ENCODE assay signal across 18 cellular contexts in the genomic region with DNA sequence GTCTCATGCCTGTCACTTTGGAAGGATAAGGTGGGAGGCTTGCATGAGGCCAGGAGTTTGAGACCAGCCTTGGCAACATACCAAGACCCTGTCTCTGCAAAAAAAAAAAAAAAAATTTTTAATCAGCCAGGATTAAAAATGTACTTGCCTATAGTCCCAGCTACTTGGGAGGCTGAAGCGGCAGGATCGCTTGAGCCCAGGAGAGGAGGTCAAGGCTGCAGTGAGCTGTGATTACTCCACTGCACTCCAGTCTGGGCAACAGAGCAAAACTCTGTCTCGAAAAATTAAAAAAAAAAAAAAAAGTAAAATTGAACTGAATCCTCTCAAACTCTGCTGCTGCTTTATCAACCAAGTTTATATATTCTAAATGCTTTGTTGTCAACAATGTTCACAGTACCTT.
"Had no signal": no experiment of that assay in that cellular context is flagged by ENCODE, and none has a peak within 500 bp of the region (broad histone marks: within the 10 kb centered on the region; RNA-seq: fewer than 3 reads in every experiment).

No MANE protein-coding gene starts in this region.

- H3K4me2 ChIP-seq: hepatocyte had no signal

- DNase-seq: dermis blood vessel endothelial cell; dorsolateral prefrontal cortex; effector CD4-positive, alpha-beta T cell; effector memory CD4-positive, alpha-beta T cell; foreskin keratinocyte; heart left ventricle; hypothalamus; immature natural killer cell; left cardiac atrium; left lung; left ventricle myocardium superior; lower lobe of right lung; mesenchymal stem cell; midbrain had no signal

- H3K4me3 Mint-ChIP-seq: immature natural killer cell had no signal

- H2AFZ ChIP-seq: hepatocyte had no signal

- H3K4me1 ChIP-seq: heart left ventricle, left lung, lower lobe of right lung had no signal

- H3K27ac Mint-ChIP-seq: immature natural killer cell had no signal

- H3K27ac ChIP-seq: coronary artery, dorsolateral prefrontal cortex, esophagus muscularis mucosa, foreskin keratinocyte, gastroesophageal sphincter, heart left ventricle, hepatocyte, left lung, lower lobe of right lung had no signal

- H3K79me2 ChIP-seq: hepatocyte had no signal

- H3K4me3 ChIP-seq: coronary artery, dorsolateral prefrontal cortex, esophagus muscularis mucosa, gastroesophageal sphincter, heart left ventricle, hepatocyte, left lung, lower lobe of right lung had no signal

- H3K4me1 Mint-ChIP-seq: immature natural killer cell had no signal

- ATAC-seq: foreskin keratinocyte, gastroesophageal sphincter, heart left ventricle, left cardiac atrium, left ventricle myocardium superior, lower lobe of right lung had no signal

- H3K9me3 Mint-ChIP-seq: immature natural killer cell had no signal

- H3K9me3 ChIP-seq: esophagus muscularis mucosa, gastroesophageal sphincter, heart left ventricle, left lung, lower lobe of right lung had no signal

- H3K27me3 ChIP-seq: dorsolateral prefrontal cortex, esophagus muscularis mucosa, foreskin keratinocyte, gastroesophageal sphincter, heart left ventricle, hepatocyte, left lung had no signal

- H3K36me3 ChIP-seq: left lung, lower lobe of right lung had no signal
